10 cellular contexts compared by ENCODE assay signal in genomic region chr6:37050854-37051137, GRCh38. TPM values are rescaled to one million over a fixed set of nuclear protein-coding genes. Genes with fewer than 3 reads are reported as not detected.
A peak's percentile ranks its signal among the peaks of the same experiment; 100 is the strongest.
DNase-seq lines count a peak whose midpoint lies in the region; ATAC-seq, FAIRE-seq and TF ChIP-seq lines count a peak whose summit lies in the region.
"Had no signal": no experiment of that assay in that cellular context is flagged by ENCODE, and none has a peak within 500 bp of the region (broad histone marks: within the 10 kb centered on the region; RNA-seq: fewer than 3 reads in every experiment).

No MANE protein-coding gene starts in this region.

- no peak for FAIRE-seq in kidney (lab: Jason Lieb, UNC)

- H3K4me1 Mint-ChIP-seq in activated naive CD8-positive, alpha-beta T cell (ENCODE audit: low read depth), result peaks cover 66% of the 10 kb centered on the region
- H3K4me1 Mint-ChIP-seq in naive B cell, result peaks cover 44 to 55% (median 54%) of the 10 kb centered on the region in 3 donors

- H3F3A ChIP-seq in DOHH2 (ENCODE audit: control insufficient read depth, insufficient read depth), result peaks cover 7% of the 10 kb centered on the region; the same call in 1 of the 2 replicates

- H3K27ac Mint-ChIP-seq in activated naive CD8-positive, alpha-beta T cell, result peak overlapping the region; percentile 99
- H3K27ac Mint-ChIP-seq in naive B cell, result peak overlapping the region; percentile 98 to 100 (median 100)

- peaks cover 53 to 89% (median 61%) of the 10 kb centered on the region in 10 experiments for H3K4me1 ChIP-seq in BLaER1 treated with 17β-estradiol and CSF1 and Interleukin-3, amounts not matched to agents 10 nM and 100 nM
- H3K4me1 ChIP-seq in DOHH2 (ENCODE audit: control insufficient read depth, low read length) (peaks cover 60% of the 10 kb centered on the region), kidney (ENCODE audit: control insufficient read depth in 1 of 2, insufficient read depth in 1 of 2, low read depth in 1 of 2, low read length in 2 of 2) (peaks cover 0 to 17% of the 10 kb centered on the region in 2 donors)

- no peaks in the 10 kb centered on the region for H3K9me3 Mint-ChIP-seq in activated naive CD8-positive, alpha-beta T cell (ENCODE audit: low read depth)
- peaks cover 0 to 4% (median 0%) of the 10 kb centered on the region in 7 donors for H3K9me3 Mint-ChIP-seq in naive B cell

- peak overlapping the region in 9 of 10 experiments; percentile 28 to 61 (median 44); a peak in 14 of 20 replicates for H3K4me3 ChIP-seq in BLaER1 treated with 17β-estradiol and CSF1 and Interleukin-3, amounts not matched to agents 10 nM and 100 nM
- H3K4me3 ChIP-seq in DOHH2 (ENCODE audit: low read length) (peak overlapping the region; percentile 46), kidney (ENCODE audit: low read length in 2 of 2) (no peak overlapping the region)
- H3K4me3 ChIP-seq: psoas muscle had no signal

- H3K27me3 ChIP-seq in BLaER1 treated with 17β-estradiol and CSF1 and Interleukin-3, amounts not matched to agents 10 nM and 100 nM, result no peaks in the 10 kb centered on the region
- H3K27me3 ChIP-seq in DOHH2 (ENCODE audit: control insufficient read depth, low read length), result no peaks in the 10 kb centered on the region

- no peaks in the 10 kb centered on the region for H4K20me1 ChIP-seq in BLaER1 treated with 17β-estradiol and CSF1 and Interleukin-3, amounts not matched to agents 10 nM and 100 nM
- H4K20me1 ChIP-seq in DOHH2 (ENCODE audit: control insufficient read depth, insufficient read depth, low read depth, low read length), result no peaks in the 10 kb centered on the region

- H3K27ac ChIP-seq in BLaER1 treated with 17β-estradiol and CSF1 and Interleukin-3, amounts not matched to agents 10 nM and 100 nM, result peak overlapping the region; percentile 73 to 98 (median 95)
- H3K27ac ChIP-seq in DOHH2 (ENCODE audit: low read depth, low read length), result no peak overlapping the region
- H3K27ac ChIP-seq in kidney (ENCODE audit: low read depth in 2 of 2, low read length in 2 of 2), result no peak overlapping the region
- H3K27ac ChIP-seq: psoas muscle, RWPE1 had no signal

- H3K9ac ChIP-seq in BLaER1 treated with 17β-estradiol and CSF1 and Interleukin-3, amounts not matched to agents 10 nM and 100 nM, result peak overlapping the region; percentile 74 to 91 (median 80)
- no peak overlapping the region for H3K9ac ChIP-seq in kidney (ENCODE audit: low read length in 2 of 2)

- H3K79me2 ChIP-seq in DOHH2 (ENCODE audit: control insufficient read depth, low read length), result no peaks in the 10 kb centered on the region

- DNase-seq in naive B cell (peak; percentile 14), NCI-H82 treated with DMSO at 0.1 percent for 48 hours (lab: John Stamatoyannopoulos, UW; ENCODE audit: unreplicated experiment) (no peak), kidney (no peak), NCI-H345 (lab: John Stamatoyannopoulos, UW) (no peak)

- no peaks in the 10 kb centered on the region for H3K27me3 Mint-ChIP-seq in activated naive CD8-positive, alpha-beta T cell
- H3K27me3 Mint-ChIP-seq in naive B cell, result peaks cover 0 to 8% (median 5%) of the 10 kb centered on the region in 3 donors

- ATAC-seq in naive B cell (ENCODE audit: low read depth in 2 of 2) (no peak), HG02885 (IDR thresholded peaks at IDR 0.05; ENCODE audit: poor library complexity, unreplicated experiment) (no peak)

- TF ChIP-seq CTCF in DOHH2 (IDR thresholded peaks at IDR 0.05; ENCODE audit: low read depth, low read length, poor library complexity, severe bottlenecking) (no peak), kidney (IDR thresholded peaks at IDR 0.05; ENCODE audit: borderline replicate concordance, extremely low read depth, insufficient read depth) (no peak)

- peak overlapping the region; percentile 83 for H3K4me3 Mint-ChIP-seq in activated naive CD8-positive, alpha-beta T cell
- peak overlapping the region; percentile 67 to 97 (median 86) for H3K4me3 Mint-ChIP-seq in naive B cell

- no peaks in the 10 kb centered on the region for H3K36me3 Mint-ChIP-seq in activated naive CD8-positive, alpha-beta T cell
- H3K36me3 Mint-ChIP-seq in naive B cell, result no peaks in the 10 kb centered on the region

- no peaks in the 10 kb centered on the region for H3K36me3 ChIP-seq in BLaER1 treated with 17β-estradiol and CSF1 and Interleukin-3, amounts not matched to agents 10 nM and 100 nM
- no peaks in the 10 kb centered on the region for H3K36me3 ChIP-seq in DOHH2 (ENCODE audit: control insufficient read depth, low read length)
- no peaks in the 10 kb centered on the region for H3K36me3 ChIP-seq in kidney (ENCODE audit: control insufficient read depth in 1 of 2, insufficient read depth in 2 of 2, low read length in 2 of 2)

- H3K4me2 ChIP-seq in BLaER1 treated with 17β-estradiol and CSF1 and Interleukin-3, amounts not matched to agents 10 nM and 100 nM, result peak overlapping the region; percentile 82 to 97 (median 92)
- peak overlapping the region; percentile 54 for H3K4me2 ChIP-seq in DOHH2 (ENCODE audit: low read length)

- H3K9me2 ChIP-seq in DOHH2 (replicated peaks; ENCODE audit: control insufficient read depth, low read length), result no peaks in the 10 kb centered on the region

- no peaks in the 10 kb centered on the region for H3K9me3 ChIP-seq in BLaER1 treated with 17β-estradiol and CSF1 and Interleukin-3, amounts not matched to agents 10 nM and 100 nM (replicated peaks in 1 of 11)
- no peaks in the 10 kb centered on the region for H3K9me3 ChIP-seq in DOHH2 (ENCODE audit: control insufficient read depth, insufficient read depth, low read length)
- H3K9me3 ChIP-seq in kidney (ENCODE audit: control insufficient read depth in 1 of 2, low read length in 2 of 2), result no peaks in the 10 kb centered on the region
- H3K9me3 ChIP-seq: psoas muscle had no signal

- intact Hi-C loops in kidney (cut with DNase I), result loop anchor here (10.0 kb wide), 1 partner anchor 124 kb away; the partner anchor contains the start of gene PIM1

RNA-seq across cellular contexts. Expression of gene FGD2, which starts 45.3 kb away (rescaled TPM):
- polyA plus RNA-seq in naive B cell (ENCODE audit: low read depth in 6 of 6) (100 to 1,000 TPM in 1 of 6 donors, 10 to 100 TPM in 5; 31.5 to 133 (median 69.2) TPM), kidney (ENCODE audit: insufficient read depth, low read depth, low replicate concordance) (0.97 TPM)
- total RNA-seq in kidney, result 49.5 TPM

Comparison
In these comparisons a context has a peak if more than half of its experiments do, and no peak if none do; other contexts are left out.
1. H3K27ac ChIP-seq: peak in BLaER1 treated with 17β-estradiol and CSF1 and Interleukin-3, amounts not matched to agents 10 nM and 100 nM (11 of 11); none in DOHH2 (single experiment) and kidney (0 of 2).
2. H3K4me3 ChIP-seq: peak in BLaER1 treated with 17β-estradiol and CSF1 and Interleukin-3, amounts not matched to agents 10 nM and 100 nM (9 of 10) and DOHH2 (single experiment); none in kidney (0 of 2).
3. H3K9ac ChIP-seq: peak in BLaER1 treated with 17β-estradiol and CSF1 and Interleukin-3, amounts not matched to agents 10 nM and 100 nM (11 of 11); none in kidney (0 of 2).
4. RNA of gene FGD2, which starts 45.3 kb away (polyA plus RNA-seq): 31.5 to 133 TPM in naive B cell; 0.97 TPM in kidney (single experiment); every median in the first group is over 10 times any median in the second.